Comparison of ENCODE assay signal across 9 cellular contexts in the genomic region with DNA sequence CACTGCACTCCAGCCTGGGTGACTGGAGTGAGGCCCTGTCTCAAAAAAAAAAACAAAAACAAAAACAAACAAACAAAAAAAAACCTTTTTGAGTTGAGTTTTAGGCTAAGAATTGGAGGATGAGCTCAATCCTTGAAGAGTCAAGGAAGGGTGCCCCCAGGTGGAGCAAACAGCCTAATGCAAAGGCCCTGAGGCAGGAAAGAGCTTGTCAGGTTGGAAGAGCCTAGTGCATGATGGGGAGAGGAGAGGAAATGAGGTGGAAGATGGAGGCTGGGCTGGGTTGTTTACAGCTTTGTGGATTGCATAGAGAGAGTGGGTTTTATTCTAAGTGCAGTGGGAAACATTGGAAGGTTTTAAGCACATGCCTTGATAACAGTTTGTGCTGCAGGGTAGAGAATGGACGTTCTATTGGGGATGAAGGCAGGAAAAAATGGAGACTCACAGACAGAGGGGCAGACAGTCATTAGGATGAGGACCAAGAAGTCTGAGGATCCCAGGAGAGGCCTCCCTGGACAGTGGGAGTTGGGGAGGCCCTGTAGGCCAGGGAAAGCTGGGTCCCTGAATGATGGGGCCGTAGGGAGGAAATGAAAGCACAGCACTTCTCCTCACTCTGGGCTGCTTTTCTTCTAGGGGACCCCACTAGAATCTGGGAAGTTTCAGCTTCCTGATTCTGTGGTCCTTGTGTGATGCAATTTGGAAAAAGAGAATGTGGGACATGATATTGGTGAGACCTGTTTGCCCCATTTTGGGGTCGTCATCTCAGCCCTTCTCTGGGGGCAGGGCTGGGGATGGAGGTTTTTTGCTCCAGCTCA. TPM values are rescaled to one million over a fixed set of nuclear protein-coding genes. Genes with fewer than 3 reads are reported as not detected.
DNase-seq lines count a peak whose midpoint lies in the region; ATAC-seq and TF ChIP-seq lines count a peak whose summit lies in the region.
"Had no signal": no experiment of that assay in that cellular context is flagged by ENCODE, and none has a peak within 500 bp of the region (broad histone marks: within the 10 kb centered on the region; RNA-seq: fewer than 3 reads in every experiment).

No MANE protein-coding gene starts in this region.

- H3K4me3 ChIP-seq in cardiac muscle cell: no peak overlapping the region
- no peak overlapping the region for H3K4me3 ChIP-seq in heart right ventricle
- no peak overlapping the region for H3K4me3 ChIP-seq in NT2/D1 (ENCODE audit: insufficient read length, low read depth)
- no peak overlapping the region for H3K4me3 ChIP-seq in dorsolateral prefrontal cortex
- H3K4me3 ChIP-seq in upper lobe of right lung: no peak overlapping the region
- H3K4me3 ChIP-seq: prostate gland had no signal

- H3K9me3 ChIP-seq in cardiac muscle cell (ENCODE audit: low read depth) (no peaks in the 10 kb centered on the region), heart right ventricle (no peaks in the 10 kb centered on the region), NT2/D1 (ENCODE audit: insufficient read depth, low read length) (no peaks in the 10 kb centered on the region), upper lobe of right lung (no peaks in the 10 kb centered on the region)
- H3K9me3 ChIP-seq: prostate gland had no signal

- DNase-seq in cardiac muscle cell (ENCODE audit: low read depth in 1 of 2, low spot score in 1 of 2) (peak in 1 of 2 donors; percentile 41), heart right ventricle (no peak), NT2/D1 (ENCODE audit: low read depth, low spot score) (peak; percentile 39), dorsolateral prefrontal cortex (no peak), upper lobe of right lung (no peak), NCI-H748 treated with DMSO at 0.1 percent for 48 hours (lab: John Stamatoyannopoulos, UW) (no peak)

- H3K4me1 ChIP-seq in cardiac muscle cell (ENCODE audit: low read depth) (peaks cover 17% of the 10 kb centered on the region), heart right ventricle (peaks cover 30 to 63% (median 41%) of the 10 kb centered on the region in 9 donors), NT2/D1 (ENCODE audit: insufficient read depth, insufficient read length) (peaks cover 37% of the 10 kb centered on the region), upper lobe of right lung (peaks cover 13% of the 10 kb centered on the region)

- H3K36me3 ChIP-seq in cardiac muscle cell: no peaks in the 10 kb centered on the region
- H3K36me3 ChIP-seq in heart right ventricle: peaks cover 0 to 28% (median 5%) of the 10 kb centered on the region in 9 donors
- peaks cover 16% of the 10 kb centered on the region for H3K36me3 ChIP-seq in NT2/D1 (ENCODE audit: insufficient read depth, insufficient read length, low read length)
- H3K36me3 ChIP-seq in upper lobe of right lung: peaks cover 10% of the 10 kb centered on the region
- H3K36me3 ChIP-seq: prostate gland had no signal

- H3K27ac ChIP-seq in cardiac muscle cell: no peak overlapping the region
- H3K27ac ChIP-seq in heart right ventricle: no peak overlapping the region
- peak overlapping the region in 53 of 59 donors; percentile 3 to 96 (median 78) for H3K27ac ChIP-seq in dorsolateral prefrontal cortex
- H3K27ac ChIP-seq in upper lobe of right lung: no peak overlapping the region
- H3K27ac ChIP-seq: prostate gland had no signal

- H3K9ac ChIP-seq in NT2/D1 (ENCODE audit: insufficient read length, low read depth): no peak overlapping the region

- WGBS in heart right ventricle, 2 donors: 74 to 76% methylated on average over 3 of the region's 3 CpGs

- TF ChIP-seq CTCF in cardiac muscle cell (IDR thresholded peaks at IDR 0.05; ENCODE audit: low read depth, low read length): peak; percentile 24
- peak in 2 of 9 donors; percentile 4 to 24 for TF ChIP-seq CTCF in heart right ventricle (IDR thresholded peaks at IDR 0.05)
- TF ChIP-seq CTCF in dorsolateral prefrontal cortex (IDR thresholded peaks at IDR 0.05 in 54 of 56, conservative IDR thresholded peaks at IDR 0.05 in 2 of 56; ENCODE audit: low read depth in 1 of 56, partially characterized antibody in 56 of 56): peak in 32 of 56 donors; percentile 5 to 45 (median 27)
- TF ChIP-seq CTCF in upper lobe of right lung (IDR thresholded peaks at IDR 0.05): peak; percentile 14

- intact Hi-C loops in heart right ventricle (cut with DNase I): loop anchor here in 7 of 10 donors (5.0 to 10.0 kb wide), 4 partner anchors 42 to 57 kb away; a partner anchor contains a TSS
- intact Hi-C loops in dorsolateral prefrontal cortex (cut with DNase I): loop anchor here (10.0 kb wide), 2 partner anchors 395 to 545 kb away; no protein-coding TSS in a partner anchor
- intact Hi-C loops in upper lobe of right lung (cut with DNase I): no loop called here

- ATAC-seq in heart right ventricle (no peak), upper lobe of right lung (no peak), GM21786 (IDR thresholded peaks at IDR 0.05; ENCODE audit: unreplicated experiment) (no peak), GM18867 (IDR thresholded peaks at IDR 0.05; ENCODE audit: unreplicated experiment) (no peak)

- peaks cover 18% of the 10 kb centered on the region for H3K27me3 ChIP-seq in cardiac muscle cell
- H3K27me3 ChIP-seq in heart right ventricle: peaks cover 0 to 32% (median 0%) of the 10 kb centered on the region in 7 donors
- peaks cover 18% of the 10 kb centered on the region for H3K27me3 ChIP-seq in NT2/D1 (ENCODE audit: insufficient read depth, insufficient read length)
- peaks cover 0 to 19% (median 5%) of the 10 kb centered on the region in 45 donors for H3K27me3 ChIP-seq in dorsolateral prefrontal cortex
- peaks cover 18% of the 10 kb centered on the region for H3K27me3 ChIP-seq in upper lobe of right lung

RNA-seq across cellular contexts. Expression of a gene that starts 1.9 kb away (rescaled TPM):
- total RNA-seq in cardiac muscle cell (1.5 and 2.1 TPM in 2 replicates), heart right ventricle (10 to 100 TPM in 1 of 10 donors, 1 to 10 TPM in 6, under 1 TPM in 3; 0.66 to 10.0 (median 1.6) TPM), dorsolateral prefrontal cortex (10 to 100 TPM in 113 of 120 experiments, 1 to 10 TPM in 7; 3.1 to 59.1 (median 19.8) TPM), upper lobe of right lung (28.3 TPM)
- polyA plus RNA-seq in cardiac muscle cell (0.59 and 2.0 TPM in 2 replicates), heart right ventricle (1 to 10 TPM; 1.4 to 9.3 TPM)

RNA-seq across cellular contexts. Expression of a gene that starts 13.2 kb away (rescaled TPM):
- 382 and 714 TPM in 2 replicates for total RNA-seq in cardiac muscle cell
- polyA plus RNA-seq in cardiac muscle cell: 550 and 1,055 TPM in 2 replicates
- 100 to 1,000 TPM in 3 of 10 donors, 10 to 100 TPM in 7; 60.3 to 178 (median 83.7) TPM for total RNA-seq in heart right ventricle
- 100 to 1,000 TPM; 237 to 600 TPM for polyA plus RNA-seq in heart right ventricle
- 100 to 1,000 TPM in 85 of 120 experiments, 10 to 100 TPM in 35; 75.2 to 173 (median 106) TPM for total RNA-seq in dorsolateral prefrontal cortex
- total RNA-seq in upper lobe of right lung: 389 TPM

RNA-seq across cellular contexts. Expression of a gene that starts 53.8 kb away (rescaled TPM):
- total RNA-seq in cardiac muscle cell: 35.7 and 36.5 TPM in 2 replicates
- polyA plus RNA-seq in cardiac muscle cell: 36.9 and 37.0 TPM in 2 replicates
- total RNA-seq in heart right ventricle: 100 to 1,000 TPM in 3 of 10 donors, 10 to 100 TPM in 7; 80.8 to 110 (median 96.0) TPM
- polyA plus RNA-seq in heart right ventricle: 10 to 100 TPM; 44.9 to 47.9 TPM
- total RNA-seq in dorsolateral prefrontal cortex: 100 to 1,000 TPM in 82 of 120 experiments, 10 to 100 TPM in 38; 71.7 to 193 (median 110) TPM
- total RNA-seq in upper lobe of right lung: 162 TPM

RNA-seq across cellular contexts. Expression of a gene that starts 56.0 kb away (rescaled TPM):
- total RNA-seq in cardiac muscle cell (115 and 126 TPM in 2 replicates), heart right ventricle (10 to 100 TPM; 36.4 to 65.6 (median 52.3) TPM), dorsolateral prefrontal cortex (10 to 100 TPM; 13.7 to 37.5 (median 22.9) TPM), upper lobe of right lung (54.9 TPM)
- polyA plus RNA-seq in cardiac muscle cell (181 and 187 TPM in 2 replicates), heart right ventricle (100 to 1,000 TPM in 1 of 2 donors, 10 to 100 TPM in 1; 62.2 to 118 TPM)

Comparison
In these comparisons a context has a peak if more than half of its experiments do, and no peak if none do; other contexts are left out.
1. H3K27ac ChIP-seq: peak in dorsolateral prefrontal cortex (53 of 59); none in cardiac muscle cell (single experiment), heart right ventricle (0 of 10) and upper lobe of right lung (single experiment).